Comparison of ENCODE assay signal across 37 cellular contexts in the genomic region with DNA sequence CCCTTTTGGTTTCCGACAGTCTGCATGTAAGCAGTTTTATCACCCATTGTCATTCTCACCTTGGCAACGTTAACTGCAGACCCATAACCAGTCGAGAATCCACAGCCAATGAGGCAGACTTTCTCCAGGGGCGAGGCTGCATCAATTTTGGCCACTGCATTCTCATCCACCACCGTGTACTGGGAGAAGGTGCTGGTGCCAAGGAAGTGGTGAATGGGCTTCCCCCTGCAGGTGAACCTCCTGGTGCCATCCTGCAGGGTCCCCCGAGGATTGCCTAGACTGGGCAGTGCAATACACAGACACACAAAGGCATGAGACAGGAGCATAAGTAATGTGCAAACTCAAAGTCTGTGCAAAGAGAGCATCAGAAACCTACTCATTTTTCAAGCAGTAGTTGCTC. TPM values are rescaled to one million over a fixed set of nuclear protein-coding genes. Genes with fewer than 3 reads are reported as not detected.
"Had no signal": no experiment of that assay in that cellular context is flagged by ENCODE, and none has a peak within 500 bp of the region (broad histone marks: within the 10 kb centered on the region; RNA-seq: fewer than 3 reads in every experiment).

No MANE protein-coding gene starts in this region.

- FAIRE-seq: keratinocyte, TTC549, urothelium cell line had no signal

- H3K9me3 Mint-ChIP-seq: activated T-helper 2 cell treated with anti-CD3 and anti-CD28 coated beads, Interferon-gamma antibody, Interleukin-2, Interleukin-4, amounts not matched to agents 10 μg/mL and 5 μg/mL and 100 μg/mL, durations not matched to agents 14 hours and 24 hours and 36 hours; nephron; stimulated activated naive B cell treated with anti-CD40 and anti-IgM and Interleukin-4, amounts not matched to agents 10 μg/mL and 1 μg/mL and 100 μg/mL, for 72 hours had no signal

- H3K36me3 Mint-ChIP-seq: activated CD8-positive, alpha-beta memory T cell treated with anti-CD3 and anti-CD28 coated beads, Interleukin-2, amount 10 ng/mL, durations not matched to agents 7 days and 5 days; activated naive CD8-positive, alpha-beta T cell; stimulated activated naive B cell treated with anti-CD40 and anti-IgM and Interleukin-4, amounts not matched to agents 10 μg/mL and 1 μg/mL and 100 μg/mL, for 72 hours had no signal

- H3K27ac Mint-ChIP-seq: activated CD8-positive, alpha-beta memory T cell treated with anti-CD3 and anti-CD28 coated beads, Interleukin-2, amount 10 ng/mL, durations not matched to agents 7 days and 5 days; activated CD8-positive, alpha-beta T cell treated with anti-CD3 and anti-CD28 coated beads, Interleukin-2, amount 10 ng/mL, durations not matched to agents 7 days and 5 days; activated naive CD8-positive, alpha-beta T cell; activated T-helper 2 cell treated with anti-CD3 and anti-CD28 coated beads, Interferon-gamma antibody, Interleukin-2, Interleukin-4, amounts not matched to agents 10 μg/mL and 5 μg/mL and 100 μg/mL, durations not matched to agents 14 hours and 24 hours and 36 hours; nephron; progenitor cell of endocrine pancreas; stimulated activated naive B cell treated with anti-CD40 and anti-IgM and Interleukin-4, amounts not matched to agents 10 μg/mL and 1 μg/mL and 100 μg/mL, for 72 hours had no signal

- H3K4me3 ChIP-seq: adrenal gland, body of pancreas, cardiac muscle cell, colonic mucosa, dorsolateral prefrontal cortex, hepatocyte, lung, mucosa of descending colon, smooth muscle cell, suprapubic skin, transverse colon had no signal

- H3K27me3 Mint-ChIP-seq: stimulated activated naive B cell treated with anti-CD40 and anti-IgM and Interleukin-4, amounts not matched to agents 10 μg/mL and 1 μg/mL and 100 μg/mL, for 72 hours had no signal

- DNase-seq: activated CD4-positive, alpha-beta T cell treated with anti-CD3 and anti-CD28 coated beads, Interleukin-2, amount 50 U/mL, for 1 hour; activated CD4-positive, CD25-positive, alpha-beta regulatory T cell treated with anti-CD3 and anti-CD28 coated beads, Interleukin-2, amount 50 U/mL, for 72 hours; activated CD8-positive, alpha-beta memory T cell treated with anti-CD3 and anti-CD28 coated beads, Interleukin-2, amount 10 ng/mL, durations not matched to agents 7 days and 5 days; activated CD8-positive, alpha-beta T cell treated with anti-CD3 and anti-CD28 coated beads, Interleukin-2, amount 10 ng/mL, durations not matched to agents 7 days and 5 days; activated T-cell treated with anti-CD3 and anti-CD28 coated beads, Interleukin-2, amount 50 U/mL, for 48 hours; adrenal gland; aorta; body of pancreas; cerebellar nuclear complex; colonic mucosa; dorsolateral prefrontal cortex; effector memory CD4-positive, alpha-beta T cell; erythroblast; left colon; mucosa of descending colon; retina; stimulated activated CD4-positive, alpha-beta T cell treated with anti-CD3 and anti-CD28 coated beads, Interleukin-2, amount 100 ng/mL, for 24 hours; stimulated activated naive B cell treated with anti-CD40 and anti-IgM and Interleukin-4, amounts not matched to agents 10 μg/mL and 1 μg/mL and 100 μg/mL, for 72 hours; stomach; transverse colon; WERI-Rb-1 had no signal

- H3K27ac ChIP-seq: adrenal gland, body of pancreas, cardiac muscle cell, colonic mucosa, dorsolateral prefrontal cortex, gastroesophageal sphincter, hepatocyte, neutrophil, stomach, suprapubic skin, WERI-Rb-1 had no signal

- H3K4me1 Mint-ChIP-seq: activated CD8-positive, alpha-beta memory T cell treated with anti-CD3 and anti-CD28 coated beads, Interleukin-2, amount 10 ng/mL, durations not matched to agents 7 days and 5 days; stimulated activated naive B cell treated with anti-CD40 and anti-IgM and Interleukin-4, amounts not matched to agents 10 μg/mL and 1 μg/mL and 100 μg/mL, for 72 hours had no signal

- H3K27me3 ChIP-seq: adrenal gland, body of pancreas, cardiac muscle cell, colonic mucosa, gastroesophageal sphincter, hepatocyte, neutrophil, stomach, suprapubic skin, transverse colon had no signal

- H3K36me3 ChIP-seq: cardiac muscle cell, colonic mucosa, gastroesophageal sphincter, neutrophil, transverse colon, WERI-Rb-1 had no signal

- H3K4me3 Mint-ChIP-seq: activated CD8-positive, alpha-beta memory T cell treated with anti-CD3 and anti-CD28 coated beads, Interleukin-2, amount 10 ng/mL, durations not matched to agents 7 days and 5 days; activated CD8-positive, alpha-beta T cell treated with anti-CD3 and anti-CD28 coated beads, Interleukin-2, amount 10 ng/mL, durations not matched to agents 7 days and 5 days; activated naive CD8-positive, alpha-beta T cell; nephron; stimulated activated naive B cell treated with anti-CD40 and anti-IgM and Interleukin-4, amounts not matched to agents 10 μg/mL and 1 μg/mL and 100 μg/mL, for 72 hours had no signal

- H3K4me1 ChIP-seq: adrenal gland, body of pancreas, colonic mucosa, gastroesophageal sphincter, suprapubic skin, transverse colon had no signal

- H3K9me3 ChIP-seq: adrenal gland, body of pancreas, colonic mucosa, gastroesophageal sphincter, mucosa of descending colon, neutrophil, stomach, suprapubic skin, transverse colon had no signal

RNA-seq across cellular contexts. Expression of gene ADH1B, which starts 5.4 kb away (rescaled TPM):
- total RNA-seq: activated CD8-positive, alpha-beta memory T cell treated with anti-CD3 and anti-CD28 coated beads, Interleukin-2, amount 10 ng/mL, durations not matched to agents 7 days and 5 days; activated CD8-positive, alpha-beta T cell treated with anti-CD3 and anti-CD28 coated beads, Interleukin-2, amount 10 ng/mL, durations not matched to agents 7 days and 5 days; activated T-helper 2 cell treated with anti-CD3 and anti-CD28 coated beads, Interferon-gamma antibody, Interleukin-2, Interleukin-4, amounts not matched to agents 10 μg/mL and 5 μg/mL and 100 μg/mL, durations not matched to agents 14 hours and 24 hours and 36 hours; cardiac muscle cell; smooth muscle cell; T-helper 1 cell treated with Interleukin-12 subunit alpha and Interleukin-12 subunit beta and Interleukin-4 antibody, amounts not matched to agents 30 ng/mL and 1 ng/mL, for 36 hours had no signal
- polyA plus RNA-seq: cardiac muscle cell, keratinocyte, smooth muscle cell had no signal

RNA-seq across cellular contexts. Expression of gene ADH1A, which starts 25.1 kb away (rescaled TPM):
- total RNA-seq: activated CD8-positive, alpha-beta memory T cell treated with anti-CD3 and anti-CD28 coated beads, Interleukin-2, amount 10 ng/mL, durations not matched to agents 7 days and 5 days; activated CD8-positive, alpha-beta T cell treated with anti-CD3 and anti-CD28 coated beads, Interleukin-2, amount 10 ng/mL, durations not matched to agents 7 days and 5 days; activated T-helper 2 cell treated with anti-CD3 and anti-CD28 coated beads, Interferon-gamma antibody, Interleukin-2, Interleukin-4, amounts not matched to agents 10 μg/mL and 5 μg/mL and 100 μg/mL, durations not matched to agents 14 hours and 24 hours and 36 hours; cardiac muscle cell; dorsolateral prefrontal cortex; osteocyte; smooth muscle cell; stomach; suprapubic skin; T-helper 1 cell treated with Interleukin-12 subunit alpha and Interleukin-12 subunit beta and Interleukin-4 antibody, amounts not matched to agents 30 ng/mL and 1 ng/mL, for 36 hours; transverse colon had no signal
- polyA plus RNA-seq: adrenal gland, cardiac muscle cell, keratinocyte, smooth muscle cell, stomach had no signal

RNA-seq across cellular contexts. Expression of gene ADH1C, which starts 36.7 kb away (rescaled TPM):
- total RNA-seq: activated CD8-positive, alpha-beta memory T cell treated with anti-CD3 and anti-CD28 coated beads, Interleukin-2, amount 10 ng/mL, durations not matched to agents 7 days and 5 days; activated CD8-positive, alpha-beta T cell treated with anti-CD3 and anti-CD28 coated beads, Interleukin-2, amount 10 ng/mL, durations not matched to agents 7 days and 5 days; activated T-helper 2 cell treated with anti-CD3 and anti-CD28 coated beads, Interferon-gamma antibody, Interleukin-2, Interleukin-4, amounts not matched to agents 10 μg/mL and 5 μg/mL and 100 μg/mL, durations not matched to agents 14 hours and 24 hours and 36 hours; cardiac muscle cell; osteocyte; smooth muscle cell; T-helper 1 cell treated with Interleukin-12 subunit alpha and Interleukin-12 subunit beta and Interleukin-4 antibody, amounts not matched to agents 30 ng/mL and 1 ng/mL, for 36 hours had no signal
- polyA plus RNA-seq: cardiac muscle cell, smooth muscle cell had no signal
